8 cellular contexts compared by ENCODE assay signal in genomic region chr2:208072250-208072892, GRCh38. TPM values are rescaled to one million over a fixed set of nuclear protein-coding genes. Genes with fewer than 3 reads are reported as not detected.
DNase-seq lines count a peak whose midpoint lies in the region; ATAC-seq and TF ChIP-seq lines count a peak whose summit lies in the region.

No MANE protein-coding gene starts in this region.

- CTCF ChIA-PET in activated CD4-positive, alpha-beta T cell treated with anti-CD3 and anti-CD28 coated beads, Interleukin-2, amount 10 ng/mL, durations not matched to agents 7 days and 5 days (lab: Charles Lee): interaction anchor here (0.9 to 1.0 kb wide), 2 partner anchors 66 to 500 kb away, joined by 3 read pairs; no protein-coding TSS in a partner anchor

- no peak overlapping the region for H3K27ac ChIP-seq in dorsolateral prefrontal cortex

- H3K27ac Mint-ChIP-seq in activated CD4-positive, alpha-beta T cell treated with anti-CD3 and anti-CD28 coated beads, Interleukin-2, amount 10 ng/mL, durations not matched to agents 7 days and 5 days: no peak overlapping the region

- ATAC-seq in GM18870 (IDR thresholded peaks at IDR 0.05; ENCODE audit: unreplicated experiment) (peak; percentile 76), HG03108 (IDR thresholded peaks at IDR 0.05; ENCODE audit: unreplicated experiment) (peak; percentile 76)

- DNase-seq in AG20443 (ENCODE audit: low spot score) (peak; percentile 75), NCI-H345 treated with DMSO at 0.1 percent for 48 hours (lab: John Stamatoyannopoulos, UW; ENCODE audit: unreplicated experiment) (peak; percentile 55), dorsolateral prefrontal cortex (peak in 9 of 10 donors; percentile 49 to 84 (median 68)), lung microvascular endothelial cell (ENCODE audit: low read depth in 2 of 2) (peak; percentile 69 to 77)
- peak; percentile 67 for DNase-seq in activated CD4-positive, alpha-beta T cell treated with anti-CD3 and anti-CD28 coated beads, Interleukin-2, amount 10 ng/mL, durations not matched to agents 7 days and 5 days
- DNase-seq in stimulated activated CD8-positive, alpha-beta memory T cell treated with anti-CD3 and anti-CD28 coated beads, Interleukin-2, amount 100 ng/mL, for 48 hours (ENCODE audit: low read depth in 2 of 2): peak; percentile 7 to 34

- no peak overlapping the region for H3K4me3 ChIP-seq in dorsolateral prefrontal cortex

- no peaks in the 10 kb centered on the region for H3K4me1 Mint-ChIP-seq in activated CD4-positive, alpha-beta T cell treated with anti-CD3 and anti-CD28 coated beads, Interleukin-2, amount 10 ng/mL, durations not matched to agents 7 days and 5 days

- H3K27me3 ChIP-seq in dorsolateral prefrontal cortex: no peaks in the 10 kb centered on the region

- intact Hi-C loops in dorsolateral prefrontal cortex (cut with DNase I): loop anchor here (2.0 to 10.0 kb wide), 3 partner anchors 325 to 448 kb away; partner anchors contain the start of gene METTL21A (in 1 of the 2)

- TF ChIP-seq CTCF in dorsolateral prefrontal cortex (IDR thresholded peaks at IDR 0.05 in 54 of 56, conservative IDR thresholded peaks at IDR 0.05 in 2 of 56; ENCODE audit: low read depth in 1 of 56, partially characterized antibody in 56 of 56): peak; percentile 66 to 92 (median 80)

- no peaks in the 10 kb centered on the region for H3K9me3 Mint-ChIP-seq in activated CD4-positive, alpha-beta T cell treated with anti-CD3 and anti-CD28 coated beads, Interleukin-2, amount 10 ng/mL, durations not matched to agents 7 days and 5 days

- H3K27me3 Mint-ChIP-seq in activated CD4-positive, alpha-beta T cell treated with anti-CD3 and anti-CD28 coated beads, Interleukin-2, amount 10 ng/mL, durations not matched to agents 7 days and 5 days: peaks cover 1% of the 10 kb centered on the region

- POLR2A ChIA-PET in activated CD4-positive, alpha-beta T cell treated with anti-CD3 and anti-CD28 coated beads, Interleukin-2, amount 10 ng/mL, durations not matched to agents 7 days and 5 days (lab: Charles Lee): no interaction called here

- H3K4me3 Mint-ChIP-seq in activated CD4-positive, alpha-beta T cell treated with anti-CD3 and anti-CD28 coated beads, Interleukin-2, amount 10 ng/mL, durations not matched to agents 7 days and 5 days: no peak overlapping the region

- H3K36me3 Mint-ChIP-seq in activated CD4-positive, alpha-beta T cell treated with anti-CD3 and anti-CD28 coated beads, Interleukin-2, amount 10 ng/mL, durations not matched to agents 7 days and 5 days (ENCODE audit: low read depth): no peaks in the 10 kb centered on the region

RNA-seq across cellular contexts. Expression of gene PLEKHM3, which starts 47.0 kb away (rescaled TPM):
- total RNA-seq in activated CD4-positive, alpha-beta T cell treated with anti-CD3 and anti-CD28 coated beads, Interleukin-2, amount 10 ng/mL, durations not matched to agents 7 days and 5 days: 1 to 10 TPM; 6.7 to 7.7 TPM
- total RNA-seq in dorsolateral prefrontal cortex (10 to 100 TPM; 42.7 to 92.0 (median 63.2) TPM), lung microvascular endothelial cell (7.0 and 16.5 TPM in 2 replicates)

RNA-seq across cellular contexts. Expression of gene CRYGD, which starts 52.0 kb away (rescaled TPM):
- not detected for total RNA-seq in activated CD4-positive, alpha-beta T cell treated with anti-CD3 and anti-CD28 coated beads, Interleukin-2, amount 10 ng/mL, durations not matched to agents 7 days and 5 days
- total RNA-seq in dorsolateral prefrontal cortex (1 to 10 TPM in 49 of 120 experiments, under 1 TPM in 12, not detected in 59; 0.54 to 2.9 (median 1.4) TPM), lung microvascular endothelial cell (not detected in 2 replicates)

RNA-seq across cellular contexts. Expression of gene CRYGC, which starts 57.3 kb away (rescaled TPM):
- total RNA-seq in activated CD4-positive, alpha-beta T cell treated with anti-CD3 and anti-CD28 coated beads, Interleukin-2, amount 10 ng/mL, durations not matched to agents 7 days and 5 days: not detected
- not detected for total RNA-seq in dorsolateral prefrontal cortex
- total RNA-seq in lung microvascular endothelial cell: not detected in 2 replicates

Comparison
In these comparisons a context has a peak if more than half of its experiments do, and no peak if none do; other contexts are left out.
1. DNase-seq: peak in every context shown above with its lines; median percentile 75 in AG20443; 73 in lung microvascular endothelial cell; 68 in dorsolateral prefrontal cortex; 67 in activated CD4-positive, alpha-beta T cell treated with anti-CD3 and anti-CD28 coated beads, Interleukin-2, amount 10 ng/mL, durations not matched to agents 7 days and 5 days; 55 in NCI-H345 treated with DMSO at 0.1 percent for 48 hours; 20 in stimulated activated CD8-positive, alpha-beta memory T cell treated with anti-CD3 and anti-CD28 coated beads, Interleukin-2, amount 100 ng/mL, for 48 hours.